In genomic region chr6:35259194-35259945, GRCh38 we compare ENCODE assay signal across 8 cellular contexts. TPM values are rescaled to one million over a fixed set of nuclear protein-coding genes. Genes with fewer than 3 reads are reported as not detected.
DNase-seq lines count a peak whose midpoint lies in the region; ATAC-seq and TF ChIP-seq lines count a peak whose summit lies in the region.

TSS of gene ZNF76 (plus strand) at chr6:35259735. CDS start at chr6:35281152, 21,417 bp downstream.

- peaks cover 36% of the 10 kb centered on the region for H3K4me1 ChIP-seq in KMS-11 (ENCODE audit: low read depth, poor library complexity, severe bottlenecking)
- peaks cover 0 to 13% (median 0%) of the 10 kb centered on the region in 4 donors for H3K4me1 ChIP-seq in Peyer's patch
- peaks cover 28 to 72% (median 59%) of the 10 kb centered on the region in 4 donors for H3K4me1 ChIP-seq in esophagus muscularis mucosa

- H2AFZ ChIP-seq in KMS-11 (ENCODE audit: low read depth): peak within 1 kb of the TSS; percentile 76

- no peak within 1 kb of the TSS for H3K4me3 ChIP-seq in KMS-11 (IDR thresholded peaks at IDR 0.05; ENCODE audit: insufficient read depth, low read depth, low read length)
- H3K4me3 ChIP-seq in Peyer's patch: peak within 1 kb of the TSS; percentile 72 to 96 (median 84)
- H3K4me3 ChIP-seq in esophagus muscularis mucosa: peak within 1 kb of the TSS; percentile 72 to 99 (median 86)

- H3K79me2 ChIP-seq in KMS-11 (ENCODE audit: insufficient read depth, low read depth): peaks cover 23% of the 10 kb centered on the region

- H3K9me3 ChIP-seq in Peyer's patch (no peaks in the 10 kb centered on the region), esophagus muscularis mucosa (no peaks in the 10 kb centered on the region)

- TF ChIP-seq POLR2A in Peyer's patch (IDR thresholded peaks at IDR 0.05) (peak; percentile 18 to 25), esophagus muscularis mucosa (IDR thresholded peaks at IDR 0.05; ENCODE audit: low read depth) (peak; percentile 45)

- H3K4me2 ChIP-seq in KMS-11: peak within 1 kb of the TSS; percentile 100

- peak; percentile 90 for ATAC-seq in GM21723 (IDR thresholded peaks at IDR 0.05; ENCODE audit: unreplicated experiment)

- H3K27ac ChIP-seq in KMS-11: peak within 1 kb of the TSS; percentile 79
- peak within 1 kb of the TSS; percentile 92 to 97 (median 95) for H3K27ac ChIP-seq in Peyer's patch
- H3K27ac ChIP-seq in esophagus muscularis mucosa (replicated peaks in 1 of 4): peak within 1 kb of the TSS; percentile 91 to 100 (median 97)

- WGBS in esophagus muscularis mucosa: 2% methylated on average over 9 of the region's 82 CpGs

- intact Hi-C loops in esophagus muscularis mucosa (cut with DNase I): no loop called here

- peak; percentile 98 for DNase-seq in DMS53 (lab: John Stamatoyannopoulos, UW)
- peak; percentile 94 to 99 (median 98) for DNase-seq in Peyer's patch
- peak; percentile 92 to 94 for DNase-seq in activated T-cell treated with anti-CD3 and anti-CD28 coated beads, Interleukin-2, amount 50 U/mL, for 48 hours
- DNase-seq in esophagus muscularis mucosa (ENCODE audit: extremely low spot score): peak; percentile 99
- DNase-seq in myocyte (ENCODE audit: low read depth): peak; percentile 97
- peak; percentile 83 to 86 for DNase-seq in stimulated activated CD8-positive, alpha-beta memory T cell treated with anti-CD3 and anti-CD28 coated beads, Interleukin-7, amount 100 ng/mL, for 48 hours (ENCODE audit: extremely low read depth in 1 of 2, low read depth in 1 of 2)

- H3K27me3 ChIP-seq in KMS-11 (ENCODE audit: insufficient read depth, low read depth) (no peaks in the 10 kb centered on the region), Peyer's patch (no peaks in the 10 kb centered on the region), esophagus muscularis mucosa (no peaks in the 10 kb centered on the region)

- peak within 1 kb of the TSS; percentile 95 for H3K9ac ChIP-seq in KMS-11

- H3K36me3 ChIP-seq in KMS-11 (ENCODE audit: insufficient read depth) (no peaks in the 10 kb centered on the region), Peyer's patch (no peaks in the 10 kb centered on the region), esophagus muscularis mucosa (no peaks in the 10 kb centered on the region)

- TF ChIP-seq CTCF in KMS-11 (conservative IDR thresholded peaks at IDR 0.05; ENCODE audit: low read depth, low read length) (no peak), Peyer's patch (IDR thresholded peaks at IDR 0.05) (peak in 3 of 6 experiments; percentile 69 to 76 (median 73)), esophagus muscularis mucosa (IDR thresholded peaks at IDR 0.05) (peak in 1 of 3 experiments; percentile 50)

- TF ChIP-seq EP300 in esophagus muscularis mucosa (IDR thresholded peaks at IDR 0.05): no peak

- H4K20me1 ChIP-seq in KMS-11 (ENCODE audit: insufficient read depth): no peaks in the 10 kb centered on the region

RNA-seq across cellular contexts. Expression of gene ZNF76, which starts in this region (rescaled TPM):
- total RNA-seq in Peyer's patch (100 to 1,000 TPM in 1 of 4 donors, 10 to 100 TPM in 3; 26.3 to 182 (median 54.8) TPM), esophagus muscularis mucosa (10 to 100 TPM; 33.2 to 47.0 (median 36.2) TPM), myocyte (15.7 and 22.1 TPM in 2 replicates)
- polyA plus RNA-seq in myocyte (2012): 30.1 TPM
